8 cellular contexts compared by ENCODE assay signal in the genomic region with DNA sequence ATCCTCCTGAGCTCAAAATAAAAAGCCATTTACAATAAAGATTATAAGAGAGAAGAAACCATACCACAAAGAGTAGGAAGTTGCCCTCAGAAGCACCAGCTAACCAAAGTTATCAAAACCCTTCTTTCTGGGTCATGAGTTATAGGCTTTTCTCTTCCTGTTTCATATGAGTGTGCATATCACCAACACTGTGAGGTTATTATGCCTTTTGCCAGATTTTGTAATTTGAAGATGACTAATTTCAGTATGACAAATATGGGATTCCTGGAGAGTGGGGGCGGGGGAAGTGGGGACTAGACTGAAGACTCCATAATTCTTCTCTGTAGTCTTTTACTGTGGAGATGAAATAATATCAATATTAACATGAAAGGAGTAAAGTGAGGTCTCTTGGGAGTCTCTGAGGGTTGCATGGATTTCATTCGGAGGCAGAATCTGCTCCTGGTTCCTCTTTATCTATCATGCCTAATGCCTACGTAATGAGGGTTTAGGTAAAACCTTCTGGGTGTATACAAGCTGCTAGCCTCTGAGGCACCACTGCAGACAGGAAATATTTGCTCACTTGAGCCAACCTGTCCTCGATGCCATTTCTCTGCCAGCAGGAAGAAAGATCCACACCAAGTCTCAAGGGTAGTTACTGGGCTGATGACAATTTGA. TPM values are rescaled to one million over a fixed set of nuclear protein-coding genes. Genes with fewer than 3 reads are reported as not detected.
DNase-seq lines count a peak whose midpoint lies in the region; ATAC-seq, FAIRE-seq and TF ChIP-seq lines count a peak whose summit lies in the region.

No MANE protein-coding gene starts in this region.

- peak overlapping the region; percentile 91 for H3K4me2 ChIP-seq in keratinocyte (ENCODE audit: control insufficient read depth, extremely low read depth, insufficient read depth, low read depth, low read length)

- H3K9me3 ChIP-seq in keratinocyte (ENCODE audit: control insufficient read depth, low read depth, low read length) = no peaks in the 10 kb centered on the region

- peaks cover 56% of the 10 kb centered on the region for H3K36me3 Mint-ChIP-seq in activated naive CD8-positive, alpha-beta T cell treated with anti-CD3 and anti-CD28 coated beads, Interleukin-2, amount 50 U/mL, for 24 hours (ENCODE audit: low read depth)

- peak; percentile 29 for ATAC-seq in GM18505 (IDR thresholded peaks at IDR 0.05; ENCODE audit: unreplicated experiment)
- peak; percentile 28 for ATAC-seq in HG03159 (IDR thresholded peaks at IDR 0.05; ENCODE audit: unreplicated experiment)
- peak; percentile 42 for ATAC-seq in activated naive CD8-positive, alpha-beta T cell treated with anti-CD3 and anti-CD28 coated beads, Interleukin-2, amount 50 U/mL, for 24 hours

- H3K27me3 ChIP-seq in keratinocyte (ENCODE audit: control insufficient read depth, extremely low read depth, insufficient read depth, low read length) = no peaks in the 10 kb centered on the region

- H3K27ac ChIP-seq in keratinocyte (ENCODE audit: control insufficient read depth, insufficient read depth, low read length) = peak overlapping the region; percentile 100

- dilution Hi-C loops in keratinocyte (cut with MboI; ENCODE audit: extremely low pct_ligation_motif_present, low sequenced_read_pairs) = no loop called here

- H3K27ac Mint-ChIP-seq in activated naive CD8-positive, alpha-beta T cell treated with anti-CD3 and anti-CD28 coated beads, Interleukin-2, amount 50 U/mL, for 24 hours = peak overlapping the region; percentile 100

- H3K9me3 Mint-ChIP-seq in activated naive CD8-positive, alpha-beta T cell treated with anti-CD3 and anti-CD28 coated beads, Interleukin-2, amount 50 U/mL, for 24 hours = no peaks in the 10 kb centered on the region

- peaks cover 22% of the 10 kb centered on the region for H3K79me2 ChIP-seq in keratinocyte (ENCODE audit: control insufficient read depth, insufficient read depth, low read length)

- peak overlapping the region; percentile 20 for H2AFZ ChIP-seq in keratinocyte (ENCODE audit: control insufficient read depth, low read length)

- peak overlapping the region; percentile 90 for H3K4me3 Mint-ChIP-seq in activated naive CD8-positive, alpha-beta T cell treated with anti-CD3 and anti-CD28 coated beads, Interleukin-2, amount 50 U/mL, for 24 hours

- peaks cover 2% of the 10 kb centered on the region for H3K27me3 Mint-ChIP-seq in activated naive CD8-positive, alpha-beta T cell treated with anti-CD3 and anti-CD28 coated beads, Interleukin-2, amount 50 U/mL, for 24 hours

- no peaks in the 10 kb centered on the region for H3K9me1 ChIP-seq in keratinocyte (ENCODE audit: control insufficient read depth, extremely low read depth, insufficient read depth, low read length)

- TF ChIP-seq CTCF in keratinocyte (optimal IDR thresholded peaks at IDR 0.05 in 1 of 3, IDR thresholded peaks at IDR 0.05 in 1 of 3, conservative IDR thresholded peaks at IDR 0.05 in 1 of 3; ENCODE audit: extremely low read depth in 1 of 3, insufficient read depth in 2 of 3, low read length in 3 of 3) = no peak

- H3K4me1 Mint-ChIP-seq in activated naive CD8-positive, alpha-beta T cell treated with anti-CD3 and anti-CD28 coated beads, Interleukin-2, amount 50 U/mL, for 24 hours = peaks cover 77% of the 10 kb centered on the region

- in situ Hi-C loops in SK-MEL-5 (cut with HindIII; ENCODE audit: low pct_unique_long_range_greater_than_20kb, low sequenced_read_pairs) = no loop called here

- DNase-seq in SK-MEL-5 (ENCODE audit: low read depth, low spot score) (peak; percentile 90), keratinocyte (ENCODE audit: low read depth, low spot score) (no peak), NCI-H2107 (lab: John Stamatoyannopoulos, UW) (no peak), NCI-H2227 (lab: John Stamatoyannopoulos, UW; ENCODE audit: unreplicated experiment) (no peak)
- DNase-seq in activated naive CD8-positive, alpha-beta T cell treated with anti-CD3 and anti-CD28 coated beads, Interleukin-2, amount 50 U/mL, for 24 hours = peak; percentile 75
- peak; percentile 40 to 57 for DNase-seq in stimulated activated CD8-positive, alpha-beta memory T cell treated with anti-CD3 and anti-CD28 coated beads, Interleukin-15, amount 100 ng/mL, for 48 hours (ENCODE audit: low read depth in 2 of 2)

- peak overlapping the region; percentile 71 for H3K9ac ChIP-seq in keratinocyte (ENCODE audit: control insufficient read depth, extremely low read depth, insufficient read depth, low read length)

- H3K4me1 ChIP-seq in keratinocyte (ENCODE audit: control insufficient read depth, extremely low read depth, insufficient read depth, low read length) = peaks cover 49% of the 10 kb centered on the region

- no peaks in the 10 kb centered on the region for H4K20me1 ChIP-seq in keratinocyte (ENCODE audit: control insufficient read depth, extremely low read depth, insufficient read depth, low read length)

- peak; percentile 71 for FAIRE-seq in keratinocyte (lab: Jason Lieb, UNC)

- H3K4me3 ChIP-seq in keratinocyte (ENCODE audit: control insufficient read depth in 2 of 3, extremely low read depth in 1 of 3, insufficient read depth in 2 of 3, low read depth in 1 of 3, low read length in 3 of 3) = peak overlapping the region; percentile 24 to 60 (median 46)

- H3K36me3 ChIP-seq in keratinocyte (ENCODE audit: control insufficient read depth in 2 of 2, extremely low read depth in 1 of 2, insufficient read depth in 2 of 2, low read length in 2 of 2) = peaks cover 0 to 5% of the 10 kb centered on the region in 2 experiments

- TF ChIP-seq POLR2A in GM18505 (IDR thresholded peaks at IDR 0.05; ENCODE audit: borderline replicate concordance, extremely low read depth, insufficient read depth, insufficient read length) = peak; percentile 57

RNA-seq across cellular contexts. Expression of gene LPXN, which starts 2.1 kb away (rescaled TPM):
- 10.3 and 11.4 TPM in 2 replicates for total RNA-seq in SK-MEL-5 (2014; rRNA removed; shearing (Covaris generic))
- polyA plus RNA-seq in SK-MEL-5 (2015; cell fraction: cytosol; rRNA removed) = 23.6 and 26.3 TPM in 2 replicates
- polyA plus RNA-seq in SK-MEL-5 (2015; cell fraction: nucleus; rRNA removed) = 24.3 and 32.9 TPM in 2 replicates
- polyA plus RNA-seq in keratinocyte = 83.9 to 147 TPM (median 92.5 TPM) in 3 replicates
- polyA plus RNA-seq in keratinocyte (2011; ENCODE audit: low read depth) = 0.85 TPM
- 94.2 and 142 TPM in 2 replicates for polyA plus RNA-seq in keratinocyte (2011; cell fraction: cytosol; rRNA removed)
- 74.5 and 80.4 TPM in 2 replicates for polyA plus RNA-seq in keratinocyte (2011; cell fraction: nucleus; rRNA removed)
- 4.0 and 94.1 TPM in 2 replicates for polyA plus RNA-seq in keratinocyte (2012; ENCODE audit: low replicate concordance)
- polyA minus RNA-seq in keratinocyte = 85.8 to 114 TPM (median 103 TPM) in 3 replicates
- 44.7 TPM for polyA minus RNA-seq in keratinocyte (2011; cell fraction: cytosol; rRNA and poly(A)+ RNA removed)
- polyA minus RNA-seq in keratinocyte (2011; cell fraction: nucleus; rRNA and poly(A)+ RNA removed) = 32.9 and 63.1 TPM in 2 replicates

RNA-seq across cellular contexts. Expression of gene ZFP91, which starts 5.3 kb away (rescaled TPM):
- total RNA-seq in SK-MEL-5 (2014; rRNA removed; shearing (Covaris generic)) = 57.8 and 58.7 TPM in 2 replicates
- polyA plus RNA-seq in SK-MEL-5 (2015; cell fraction: cytosol; rRNA removed) = 40.8 and 49.0 TPM in 2 replicates
- 53.9 and 65.6 TPM in 2 replicates for polyA plus RNA-seq in SK-MEL-5 (2015; cell fraction: nucleus; rRNA removed)
- polyA plus RNA-seq in keratinocyte = 30.1 to 45.6 TPM (median 34.0 TPM) in 3 replicates
- polyA plus RNA-seq in keratinocyte (2011; ENCODE audit: low read depth) = 14.5 TPM
- 30.4 and 45.7 TPM in 2 replicates for polyA plus RNA-seq in keratinocyte (2011; cell fraction: cytosol; rRNA removed)
- polyA plus RNA-seq in keratinocyte (2011; cell fraction: nucleus; rRNA removed) = 28.5 and 40.5 TPM in 2 replicates
- 21.6 and 38.7 TPM in 2 replicates for polyA plus RNA-seq in keratinocyte (2012; ENCODE audit: low replicate concordance)
- polyA minus RNA-seq in keratinocyte = 14.7 to 40.9 TPM (median 25.4 TPM) in 3 replicates
- 27.4 TPM for polyA minus RNA-seq in keratinocyte (2011; cell fraction: cytosol; rRNA and poly(A)+ RNA removed)
- 19.5 and 35.0 TPM in 2 replicates for polyA minus RNA-seq in keratinocyte (2011; cell fraction: nucleus; rRNA and poly(A)+ RNA removed)

RNA-seq across cellular contexts. Expression of gene CNTF, which starts 48.9 kb away (rescaled TPM):
- 1.2 and 2.1 TPM in 2 replicates for total RNA-seq in SK-MEL-5 (2014; rRNA removed; shearing (Covaris generic))
- 0.33 and 0.60 TPM in 2 replicates for polyA plus RNA-seq in SK-MEL-5 (2015; cell fraction: cytosol; rRNA removed)
- polyA plus RNA-seq in SK-MEL-5 (2015; cell fraction: nucleus; rRNA removed) = 7.6 and 8.6 TPM in 2 replicates
- polyA plus RNA-seq in keratinocyte = 0.96 to 1.9 TPM (median 1.3 TPM) in 3 replicates
- polyA plus RNA-seq in keratinocyte (2011; ENCODE audit: low read depth) = 0.14 TPM
- 0.58 and 0.79 TPM in 2 replicates for polyA plus RNA-seq in keratinocyte (2011; cell fraction: cytosol; rRNA removed)
- 2.7 and 3.2 TPM in 2 replicates for polyA plus RNA-seq in keratinocyte (2011; cell fraction: nucleus; rRNA removed)
- 1.0 and 1.2 TPM in 2 replicates for polyA plus RNA-seq in keratinocyte (2012; ENCODE audit: low replicate concordance)
- 1.4 to 8.4 TPM (median 2.8 TPM) in 3 replicates for polyA minus RNA-seq in keratinocyte
- not detected for polyA minus RNA-seq in keratinocyte (2011; cell fraction: cytosol; rRNA and poly(A)+ RNA removed)
- polyA minus RNA-seq in keratinocyte (2011; cell fraction: nucleus; rRNA and poly(A)+ RNA removed) = 4.9 and 6.8 TPM in 2 replicates

Comparison
In these comparisons a context has a peak if more than half of its experiments do, and no peak if none do; other contexts are left out.
1. DNase-seq: peak in SK-MEL-5 (single experiment), activated naive CD8-positive, alpha-beta T cell treated with anti-CD3 and anti-CD28 coated beads, Interleukin-2, amount 50 U/mL, for 24 hours (single experiment) and stimulated activated CD8-positive, alpha-beta memory T cell treated with anti-CD3 and anti-CD28 coated beads, Interleukin-15, amount 100 ng/mL, for 48 hours (2 of 2); none in keratinocyte (single experiment), NCI-H2107 (single experiment) and NCI-H2227 (single experiment).
2. Peak in every context shown above with its lines, with median percentiles within 50 percentile points of each other: ATAC-seq.